ENCODE assay signal across 8 cellular contexts in genomic region chr14:39430762-39431415, GRCh38. TPM values are rescaled to one million over a fixed set of nuclear protein-coding genes. Genes with fewer than 3 reads are reported as not detected.
DNase-seq lines count a peak whose midpoint lies in the region; ATAC-seq and TF ChIP-seq lines count a peak whose summit lies in the region.

No MANE protein-coding gene starts in this region.

- H3K4me3 ChIP-seq in NB4 (ENCODE audit: low read depth, low read length): peak overlapping the region; percentile 85
- peak overlapping the region; percentile 92 for H3K4me3 ChIP-seq in urinary bladder (ENCODE audit: low read depth, low read length)

- no peak overlapping the region for H3K27ac ChIP-seq in urinary bladder (ENCODE audit: low read depth)

- H3K27ac Mint-ChIP-seq in MCF 10A (ENCODE audit: low read depth, unreplicated experiment) (peak overlapping the region; percentile 100), memory B cell (peak overlapping the region; percentile 100)

- no peak for TF ChIP-seq POLR2A in NB4 (IDR thresholded peaks at IDR 0.05; ENCODE audit: extremely low read depth, insufficient read length)

- POLR2A ChIA-PET in MCF 10A (lab: Yijun Ruan, JAX): interaction anchor here (0.6 to 6.1 kb wide), 19 partner anchors 8 to 332 kb away, joined by 3 to 57 read pairs (median 5); partner anchors contain the start of genes GEMIN2, PNN, SEC23A and TRAPPC6B

- in situ Hi-C loops in ACHN (cut with HindIII; ENCODE audit: low pct_ligation_motif_present, low pct_unique_long_range_greater_than_20kb, low sequenced_read_pairs): no loop called here

- CTCF ChIA-PET in MCF 10A (lab: Yijun Ruan, JAX): interaction anchor here (0.5 to 0.8 kb wide), 5 partner anchors 27 to 1318 kb away, joined by 3 to 7 read pairs (median 4); no protein-coding TSS in a partner anchor

- H3K4me3 Mint-ChIP-seq in MCF 10A (ENCODE audit: unreplicated experiment) (peak overlapping the region; percentile 94), memory B cell (peak overlapping the region; percentile 97)

- H3K4me1 Mint-ChIP-seq in MCF 10A (ENCODE audit: insufficient read depth, unreplicated experiment): peaks cover 35% of the 10 kb centered on the region
- H3K4me1 Mint-ChIP-seq in memory B cell: peaks cover 40% of the 10 kb centered on the region

- TF ChIP-seq CTCF in NB4 (IDR thresholded peaks at IDR 0.05; ENCODE audit: low read depth, low read length): no peak
- no peak for TF ChIP-seq CTCF in MCF 10A (IDR thresholded peaks at IDR 0.05; ENCODE audit: unreplicated experiment)

- intact Hi-C loops in MCF 10A (cut with micrococcal nuclease): loop anchor here (5.0 kb wide), 1 partner anchor 259 kb away; the partner anchor contains the start of gene TRAPPC6B

- BruUV-seq in MCF 10A (replicated peaks; lab: Mats Ljungman, UMichigan): TSS peak; percentile 33

- H3K36me3 ChIP-seq in urinary bladder (ENCODE audit: insufficient read depth): no peaks in the 10 kb centered on the region

- H3K36me3 Mint-ChIP-seq in MCF 10A (ENCODE audit: insufficient read depth, unreplicated experiment) (peaks cover 10% of the 10 kb centered on the region), memory B cell (no peaks in the 10 kb centered on the region)

- H3K4me1 ChIP-seq in urinary bladder (ENCODE audit: insufficient read depth): no peaks in the 10 kb centered on the region

- WGBS in urinary bladder: 14% methylated on average over 19 of the region's 19 CpGs

- H3K27me3 Mint-ChIP-seq in MCF 10A (ENCODE audit: insufficient read depth, unreplicated experiment) (no peaks in the 10 kb centered on the region), memory B cell (no peaks in the 10 kb centered on the region)

- ATAC-seq in GM19035 (IDR thresholded peaks at IDR 0.05; ENCODE audit: unreplicated experiment) (peak; percentile 0), memory B cell (ENCODE audit: low read depth) (no peak), GM21381 (IDR thresholded peaks at IDR 0.05; ENCODE audit: unreplicated experiment) (no peak)

- no peaks in the 10 kb centered on the region for H3K9me3 Mint-ChIP-seq in MCF 10A (ENCODE audit: unreplicated experiment)
- no peaks in the 10 kb centered on the region for H3K9me3 Mint-ChIP-seq in memory B cell

- DNase-seq in ACHN: peak; percentile 18
- DNase-seq in NB4 (ENCODE audit: low read depth): peak; percentile 69
- no peak for DNase-seq in MCF 10A (ENCODE audit: unreplicated experiment)
- no peak for DNase-seq in memory B cell (ENCODE audit: low spot score in 2 of 2)
- no peak for DNase-seq in H4 (ENCODE audit: low spot score)

RNA-seq across cellular contexts. Expression of gene FBXO33, which starts 1.3 kb away (rescaled TPM):
- total RNA-seq in MCF 10A (2022) (3.9 and 5.6 TPM in 2 replicates), urinary bladder (16.6 TPM)
- polyA plus RNA-seq in urinary bladder: 6.8 TPM
- 15.1 and 16.8 TPM in 2 replicates for total RNA-seq in H4 (2014; rRNA removed; shearing (Covaris generic))

Comparison
In these comparisons a context has a peak if more than half of its experiments do, and no peak if none do; other contexts are left out.
1. DNase-seq: peak in ACHN (single experiment) and NB4 (single experiment); none in MCF 10A (single experiment), memory B cell (0 of 2) and H4 (single experiment).